ENCODE assay signal across 8 cellular contexts in the genomic region with DNA sequence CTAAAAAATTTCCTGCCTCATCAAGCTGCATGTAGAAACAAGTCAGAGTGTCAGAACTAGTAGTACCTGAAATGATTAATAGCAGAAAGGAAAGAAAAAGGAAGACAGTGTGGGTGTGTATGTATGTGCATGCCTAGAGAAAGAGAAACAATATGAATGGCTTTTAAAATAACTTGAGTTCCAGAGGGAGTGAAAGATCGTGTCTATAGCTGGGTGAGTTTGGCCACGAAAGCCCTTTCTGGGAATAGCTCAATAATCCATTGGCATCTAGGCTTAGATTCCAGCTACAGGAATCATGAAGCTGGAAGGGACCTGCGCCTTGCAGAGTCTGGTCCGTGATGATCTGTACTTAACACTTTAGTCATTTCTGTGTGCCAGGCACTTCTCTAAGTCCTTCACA.
DNase-seq lines count a peak whose midpoint lies in the region; ATAC-seq and TF ChIP-seq lines count a peak whose summit lies in the region.

No MANE protein-coding gene starts in this region.

- no peaks in the 10 kb centered on the region for H3K9me3 ChIP-seq in vagina

- H3K36me3 ChIP-seq in vagina, result no peaks in the 10 kb centered on the region

- no peak overlapping the region for H3K27ac Mint-ChIP-seq in activated naive CD8-positive, alpha-beta T cell treated with anti-CD3 and anti-CD28 coated beads, Interleukin-2, amount 50 U/mL, for 24 hours

- peaks cover 23% of the 10 kb centered on the region for H3K4me1 ChIP-seq in vagina

- peak; percentile 17 for ATAC-seq in GM19468 (IDR thresholded peaks at IDR 0.05; ENCODE audit: extremely low read depth, unreplicated experiment)
- peak; percentile 69 for ATAC-seq in HG03469 (IDR thresholded peaks at IDR 0.05; ENCODE audit: unreplicated experiment)
- ATAC-seq in GM18505 (IDR thresholded peaks at IDR 0.05; ENCODE audit: unreplicated experiment), result no peak
- no peak for ATAC-seq in activated naive CD8-positive, alpha-beta T cell treated with anti-CD3 and anti-CD28 coated beads, Interleukin-2, amount 50 U/mL, for 24 hours

- no peak for TF ChIP-seq CTCF in vagina (IDR thresholded peaks at IDR 0.05)

- peaks cover 16% of the 10 kb centered on the region for H3K4me1 Mint-ChIP-seq in activated naive CD8-positive, alpha-beta T cell treated with anti-CD3 and anti-CD28 coated beads, Interleukin-2, amount 50 U/mL, for 24 hours

- no peaks in the 10 kb centered on the region for H3K27me3 ChIP-seq in vagina

- no peaks in the 10 kb centered on the region for H3K9me3 Mint-ChIP-seq in activated naive CD8-positive, alpha-beta T cell treated with anti-CD3 and anti-CD28 coated beads, Interleukin-2, amount 50 U/mL, for 24 hours

- no peaks in the 10 kb centered on the region for H3K36me3 Mint-ChIP-seq in activated naive CD8-positive, alpha-beta T cell treated with anti-CD3 and anti-CD28 coated beads, Interleukin-2, amount 50 U/mL, for 24 hours (ENCODE audit: low read depth)

- intact Hi-C loops in vagina (cut with DNase I), result no loop called here

- TF ChIP-seq POLR2A in GM18505 (IDR thresholded peaks at IDR 0.05; ENCODE audit: borderline replicate concordance, extremely low read depth, insufficient read depth, insufficient read length), result no peak
- TF ChIP-seq POLR2A in vagina (IDR thresholded peaks at IDR 0.05), result no peak

- no peak overlapping the region for H3K4me3 Mint-ChIP-seq in activated naive CD8-positive, alpha-beta T cell treated with anti-CD3 and anti-CD28 coated beads, Interleukin-2, amount 50 U/mL, for 24 hours

- H3K27ac ChIP-seq in vagina, result no peak overlapping the region

- no peak overlapping the region for H3K4me3 ChIP-seq in vagina

- DNase-seq in DMS114 treated with DMSO at 0.1 percent for 48 hours (lab: John Stamatoyannopoulos, UW; ENCODE audit: unreplicated experiment) (peak; percentile 90), fibroblast of peridontal ligament (ENCODE audit: extremely low read depth) (peak; percentile 81), vagina (ENCODE audit: extremely low spot score in 2 of 2) (no peak)
- no peak for DNase-seq in activated CD4-positive, alpha-beta T cell treated with anti-CD3 and anti-CD28 coated beads, Interleukin-2, amount 50 U/mL, for 4 hours
- no peak for DNase-seq in activated naive CD8-positive, alpha-beta T cell treated with anti-CD3 and anti-CD28 coated beads, Interleukin-2, amount 50 U/mL, for 24 hours

- no peaks in the 10 kb centered on the region for H3K27me3 Mint-ChIP-seq in activated naive CD8-positive, alpha-beta T cell treated with anti-CD3 and anti-CD28 coated beads, Interleukin-2, amount 50 U/mL, for 24 hours

Comparison
In these comparisons a context has a peak if more than half of its experiments do, and no peak if none do; other contexts are left out.
1. DNase-seq: peak in DMS114 treated with DMSO at 0.1 percent for 48 hours (single experiment) and fibroblast of peridontal ligament (single experiment); none in vagina (0 of 2), activated CD4-positive, alpha-beta T cell treated with anti-CD3 and anti-CD28 coated beads, Interleukin-2, amount 50 U/mL, for 4 hours (0 of 2) and activated naive CD8-positive, alpha-beta T cell treated with anti-CD3 and anti-CD28 coated beads, Interleukin-2, amount 50 U/mL, for 24 hours (single experiment).
2. ATAC-seq: peak in GM19468 (single experiment) and HG03469 (single experiment); none in GM18505 (single experiment) and activated naive CD8-positive, alpha-beta T cell treated with anti-CD3 and anti-CD28 coated beads, Interleukin-2, amount 50 U/mL, for 24 hours (single experiment).